11 cellular contexts compared by ENCODE assay signal in genomic region chr15:23477920-23478319, GRCh38. TPM values are rescaled to one million over a fixed set of nuclear protein-coding genes. Genes with fewer than 3 reads are reported as not detected.
"Had no signal": no experiment of that assay in that cellular context is flagged by ENCODE, and none has a peak within 500 bp of the region (broad histone marks: within the 10 kb centered on the region; RNA-seq: fewer than 3 reads in every experiment).

No MANE protein-coding gene starts in this region.

- DNase-seq: GM23248, GOT3, H7, H9, HCEC 1CT, HFFc6 had no signal

- H3K4me1 Mint-ChIP-seq: H9 had no signal

- H2AFZ ChIP-seq: GM23248 had no signal

- H3K36me3 ChIP-seq: HAP-1 had no signal

- H3K27ac Mint-ChIP-seq: H9, HFFc6 had no signal

- H3K4me3 Mint-ChIP-seq: H9, HFFc6 had no signal

- H3K4me1 ChIP-seq: HAP-1 had no signal

- FAIRE-seq: H1, H54 had no signal

- H3K9ac ChIP-seq: GM23248 had no signal

- H3K9me3 Mint-ChIP-seq: HFFc6 had no signal

- H3K27ac ChIP-seq: GM23248 had no signal

- H3K4me3 ChIP-seq: GM23248, HAP-1 had no signal

- H3K9me3 ChIP-seq: HAP-1 had no signal

- ATAC-seq: HCT116 had no signal

RNA-seq across cellular contexts. Expression of gene GOLGA6L2, which starts 30.9 kb away (rescaled TPM):
- total RNA-seq: GM23248, H1, H4, H7, H9, HFFc6 had no signal
- polyA plus RNA-seq: GM23248, H1 had no signal
